8 cellular contexts compared by ENCODE assay signal in genomic region chr2:27753744-27754588, GRCh38. TPM values are rescaled to one million over a fixed set of nuclear protein-coding genes. Genes with fewer than 3 reads are reported as not detected.
DNase-seq lines count a peak whose midpoint lies in the region; ATAC-seq and TF ChIP-seq lines count a peak whose summit lies in the region.

No MANE protein-coding gene starts in this region.

- H3K9me3 Mint-ChIP-seq in T-cell: peaks cover under 1 to 8% (median 3%) of the 10 kb centered on the region in 3 donors

- ATAC-seq in T-cell (replicated peaks in 1 of 4) (peak; percentile 55 to 76 (median 67)), GM21825 (IDR thresholded peaks at IDR 0.05; ENCODE audit: unreplicated experiment) (no peak), GM18867 (IDR thresholded peaks at IDR 0.05; ENCODE audit: unreplicated experiment) (no peak)

- H3K27ac Mint-ChIP-seq in T-cell: no peak overlapping the region

- POLR2A ChIA-PET in T-cell (lab: Charles Lee): no interaction called here

- peak; percentile 25 for DNase-seq in GM06990 (ENCODE audit: extremely low read depth, insufficient read length)
- peak; percentile 79 for DNase-seq in MV-4-11 (lab: John Stamatoyannopoulos, UW)
- DNase-seq in T-cell: peak in 32 of 34 experiments; percentile 16 to 67 (median 53)
- peak; percentile 74 for DNase-seq in amniotic epithelial cell (ENCODE audit: low read depth)
- peak; percentile 63 for DNase-seq in hepatic stellate cell (ENCODE audit: low spot score)
- peak; percentile 74 for DNase-seq in stimulated activated CD4-positive, alpha-beta T cell treated with anti-CD3 and anti-CD28 coated beads, Interleukin-12 subunit alpha, Interleukin-12 subunit beta, amount 100 ng/mL, for 4 hours

- H3K36me3 Mint-ChIP-seq in T-cell: no peaks in the 10 kb centered on the region

- no peaks in the 10 kb centered on the region for H3K36me3 ChIP-seq in GM06990 (ENCODE audit: control insufficient read depth, insufficient read depth, low read length)

- H3K27me3 ChIP-seq in GM06990 (replicated peaks; ENCODE audit: control insufficient read depth, insufficient read depth, low read length): no peaks in the 10 kb centered on the region

- no peak overlapping the region for H3K4me3 ChIP-seq in GM06990 (replicated peaks; ENCODE audit: low read depth, low read length)

- peaks cover 3 to 11% of the 10 kb centered on the region in 2 donors for H3K27me3 Mint-ChIP-seq in T-cell

- no peak overlapping the region for H3K4me3 Mint-ChIP-seq in T-cell

- H3K4me1 Mint-ChIP-seq in T-cell: no peaks in the 10 kb centered on the region

- peak; percentile 88 for TF ChIP-seq CTCF in GM06990 (IDR thresholded peaks at IDR 0.05; ENCODE audit: insufficient read depth, low read length, poor library complexity, severe bottlenecking)

- CTCF ChIA-PET in T-cell (lab: Charles Lee): interaction anchor here in 1 of 2 donors (0.5 to 1.0 kb wide), 3 partner anchors 592 to 698 kb away, joined by 3 to 4 read pairs (median 3); no protein-coding TSS in a partner anchor

RNA-seq across cellular contexts. Expression of gene MRPL33, which starts 17.6 kb away (rescaled TPM):
- total RNA-seq in T-cell: 10 to 100 TPM; 25.9 to 39.4 (median 29.7) TPM

Comparison
In these comparisons a context has a peak if more than half of its experiments do, and no peak if none do; other contexts are left out.
1. DNase-seq: peak in every context shown above with its lines; median percentile 79 in MV-4-11; 74 in amniotic epithelial cell; 74 in stimulated activated CD4-positive, alpha-beta T cell treated with anti-CD3 and anti-CD28 coated beads, Interleukin-12 subunit alpha, Interleukin-12 subunit beta, amount 100 ng/mL, for 4 hours; 63 in hepatic stellate cell; 53 in T-cell; 25 in GM06990.
2. ATAC-seq: peak in T-cell (4 of 4); none in GM21825 (single experiment) and GM18867 (single experiment).